ENCODE assay signal across 8 cellular contexts in genomic region chr10:103854265-103854686, GRCh38. TPM values are rescaled to one million over a fixed set of nuclear protein-coding genes. Genes with fewer than 3 reads are reported as not detected.
A peak's percentile ranks its signal among the peaks of the same experiment; 100 is the strongest.
DNase-seq lines count a peak whose midpoint lies in the region; ATAC-seq and TF ChIP-seq lines count a peak whose summit lies in the region.

No MANE protein-coding gene starts in this region.

- H3K4me1 ChIP-seq in breast epithelium (peaks cover 4 to 17% of the 10 kb centered on the region in 2 donors), lung (ENCODE audit: control insufficient read depth in 2 of 2, insufficient read depth in 2 of 2, low read length in 2 of 2) (peaks cover 19 to 29% of the 10 kb centered on the region in 2 donors), upper lobe of right lung (peaks cover 51% of the 10 kb centered on the region)

- H3K9me3 Mint-ChIP-seq in activated naive CD4-positive, alpha-beta T cell treated with anti-CD3 and anti-CD28 coated beads, Interleukin-2, amount 50 U/mL, for 24 hours = no peaks in the 10 kb centered on the region
- H3K9me3 Mint-ChIP-seq in activated naive CD4-positive, alpha-beta T cell treated with anti-CD3 and anti-CD28 coated beads, Interleukin-2, amount 50 U/mL, for 72 hours = no peaks in the 10 kb centered on the region

- peak overlapping the region; percentile 87 for H3K4me3 Mint-ChIP-seq in activated naive CD4-positive, alpha-beta T cell treated with anti-CD3 and anti-CD28 coated beads, Interleukin-2, amount 50 U/mL, for 24 hours

- H3K27ac ChIP-seq in breast epithelium (peak overlapping the region; percentile 77 to 84), lung (ENCODE audit: low read depth in 1 of 2, low read length in 1 of 2) (peak overlapping the region; percentile 67 to 85), upper lobe of right lung (peak overlapping the region; percentile 65)

- no peak overlapping the region for H3K27ac Mint-ChIP-seq in activated naive CD4-positive, alpha-beta T cell treated with anti-CD3 and anti-CD28 coated beads, Interleukin-2, amount 50 U/mL, for 24 hours
- peak overlapping the region in 1 of 2 donors; percentile 77 for H3K27ac Mint-ChIP-seq in activated naive CD4-positive, alpha-beta T cell treated with anti-CD3 and anti-CD28 coated beads, Interleukin-2, amount 50 U/mL, for 72 hours

- H3K4me3 ChIP-seq in breast epithelium (peak overlapping the region; percentile 60 to 79 (median 73)), lung (peak overlapping the region; percentile 56), upper lobe of right lung (peak overlapping the region; percentile 69)

- WGBS in lung, 2 donors = 5% methylated on average over 13 of the region's 13 CpGs

- DNase-seq in activated naive CD4-positive, alpha-beta T cell treated with anti-CD3 and anti-CD28 coated beads, Interleukin-2, amount 50 U/mL, for 72 hours (ENCODE audit: low spot score in 2 of 2) = no peak
- no peak for DNase-seq in breast epithelium (ENCODE audit: low spot score in 2 of 2)
- no peak for DNase-seq in lung (ENCODE audit: low spot score)
- no peak for DNase-seq in upper lobe of right lung
- DNase-seq in CD1c-positive myeloid dendritic cell (ENCODE audit: extremely low spot score) = no peak
- no peak for DNase-seq in COR-L47 (lab: John Stamatoyannopoulos, UW)

- no peak for TF ChIP-seq CTCF in breast epithelium (IDR thresholded peaks at IDR 0.05)
- no peak for TF ChIP-seq CTCF in lung (IDR thresholded peaks at IDR 0.05; ENCODE audit: control extremely low read depth, extremely low read depth)
- TF ChIP-seq CTCF in upper lobe of right lung (IDR thresholded peaks at IDR 0.05) = no peak

- peaks cover 22% of the 10 kb centered on the region for H3K27me3 Mint-ChIP-seq in activated naive CD4-positive, alpha-beta T cell treated with anti-CD3 and anti-CD28 coated beads, Interleukin-2, amount 50 U/mL, for 24 hours

- peaks cover 17% of the 10 kb centered on the region for H3K4me1 Mint-ChIP-seq in activated naive CD4-positive, alpha-beta T cell treated with anti-CD3 and anti-CD28 coated beads, Interleukin-2, amount 50 U/mL, for 24 hours

- no peak for ATAC-seq in activated naive CD4-positive, alpha-beta T cell treated with anti-CD3 and anti-CD28 coated beads, Interleukin-2, amount 50 U/mL, for 72 hours
- no peak for ATAC-seq in lung (ENCODE audit: insufficient read depth, low FRiP score)
- peak; percentile 3 for ATAC-seq in upper lobe of right lung
- no peak for ATAC-seq in HG03354 (IDR thresholded peaks at IDR 0.05; ENCODE audit: poor library complexity, severe bottlenecking, unreplicated experiment)

- intact Hi-C loops in breast epithelium (cut with DNase I; ENCODE audit: low total_unique reads) = no loop called here
- intact Hi-C loops in upper lobe of right lung (cut with DNase I) = no loop called here

- peaks cover 2% of the 10 kb centered on the region for H3K36me3 Mint-ChIP-seq in activated naive CD4-positive, alpha-beta T cell treated with anti-CD3 and anti-CD28 coated beads, Interleukin-2, amount 50 U/mL, for 24 hours
- no peaks in the 10 kb centered on the region for H3K36me3 Mint-ChIP-seq in activated naive CD4-positive, alpha-beta T cell treated with anti-CD3 and anti-CD28 coated beads, Interleukin-2, amount 50 U/mL, for 72 hours

- H3K27me3 ChIP-seq in breast epithelium (no peaks in the 10 kb centered on the region), lung (ENCODE audit: control insufficient read depth, insufficient read depth) (no peaks in the 10 kb centered on the region), upper lobe of right lung (no peaks in the 10 kb centered on the region)

- no peaks in the 10 kb centered on the region for H3K9me3 ChIP-seq in breast epithelium
- H3K9me3 ChIP-seq in lung (ENCODE audit: control insufficient read depth in 2 of 2, insufficient read depth in 1 of 2, low read length in 1 of 2) = no peaks in the 10 kb centered on the region
- no peaks in the 10 kb centered on the region for H3K9me3 ChIP-seq in upper lobe of right lung

- H3K36me3 ChIP-seq in breast epithelium (no peaks in the 10 kb centered on the region), lung (ENCODE audit: control insufficient read depth in 2 of 2, insufficient read depth in 2 of 2, low read length in 2 of 2) (peaks cover 0 to 2% of the 10 kb centered on the region in 2 donors), upper lobe of right lung (no peaks in the 10 kb centered on the region)

- TF ChIP-seq POLR2A in breast epithelium (IDR thresholded peaks at IDR 0.05) = no peak

RNA-seq across cellular contexts. Expression of gene SH3PXD2A, which starts 1.1 kb away (rescaled TPM):
- total RNA-seq in activated naive CD4-positive, alpha-beta T cell treated with anti-CD3 and anti-CD28 coated beads, Interleukin-2, amount 50 U/mL, for 72 hours = 10 to 100 TPM in 1 of 2 donors, 1 to 10 TPM in 1; 8.7 to 13.7 TPM
- total RNA-seq in breast epithelium = 10 to 100 TPM; 14.3 to 30.5 (median 14.7) TPM
- 10 to 100 TPM; 47.6 to 53.2 TPM for total RNA-seq in lung
- 10 to 100 TPM in 1 of 2 donors, 1 to 10 TPM in 1; 9.9 to 10.9 TPM for polyA plus RNA-seq in lung
- 35.2 TPM for total RNA-seq in upper lobe of right lung
